Comparison of ENCODE assay signal across 1 cellular context in genomic region chr1:183945432-183946308, GRCh38.
TF ChIP-seq lines count a peak whose summit lies in the region.

No MANE protein-coding gene starts in this region.

TF ChIP-seq in H1, 55 proteins besides CTCF, POLR2A, EP300 and RAD21 (continued from another document):
- TF ChIP-seq EZH2 (IDR thresholded peaks at IDR 0.05; ENCODE audit: low read depth, low read length, severe bottlenecking) (no peak), POU5F1 (IDR thresholded peaks at IDR 0.05; ENCODE audit: low read depth, low read length) (0 out of 2 replicates have a peak, but pooled peaks have one; percentile 50), TCF12 (IDR thresholded peaks at IDR 0.05; ENCODE audit: low read depth, low read length) (peak; percentile 71; the same call in 1 of the 2 replicates), YY1 (IDR thresholded peaks at IDR 0.05; ENCODE audit: low read depth, low read length) (0 out of 2 replicates have a peak, but pooled peaks have one; percentile 8), ASH2L (IDR thresholded peaks at IDR 0.05; ENCODE audit: low read length) (peak; percentile 56), HDAC2 (IDR thresholded peaks at IDR 0.05; ENCODE audit: borderline replicate concordance in 1 of 2, low read depth in 2 of 2, low read length in 2 of 2) (peak in 1 of 2 experiments; percentile 79; a peak in 1 of 4 replicates), NANOG (IDR thresholded peaks at IDR 0.05; ENCODE audit: insufficient read depth, low read depth, low read length, poor library complexity, severe bottlenecking) (peak; percentile 51), KDM4A (IDR thresholded peaks at IDR 0.05; ENCODE audit: low read depth, low read length, severe bottlenecking) (no peak), RXRA (IDR thresholded peaks at IDR 0.05; ENCODE audit: insufficient read depth, low read depth, low read length) (peak; percentile 70; the same call in 1 of the 2 replicates), TAF7 (optimal IDR thresholded peaks at IDR 0.05; ENCODE audit: borderline replicate concordance, low read depth, low read length) (peak; percentile 18)
- TF ChIP-seq, protein P1, sequence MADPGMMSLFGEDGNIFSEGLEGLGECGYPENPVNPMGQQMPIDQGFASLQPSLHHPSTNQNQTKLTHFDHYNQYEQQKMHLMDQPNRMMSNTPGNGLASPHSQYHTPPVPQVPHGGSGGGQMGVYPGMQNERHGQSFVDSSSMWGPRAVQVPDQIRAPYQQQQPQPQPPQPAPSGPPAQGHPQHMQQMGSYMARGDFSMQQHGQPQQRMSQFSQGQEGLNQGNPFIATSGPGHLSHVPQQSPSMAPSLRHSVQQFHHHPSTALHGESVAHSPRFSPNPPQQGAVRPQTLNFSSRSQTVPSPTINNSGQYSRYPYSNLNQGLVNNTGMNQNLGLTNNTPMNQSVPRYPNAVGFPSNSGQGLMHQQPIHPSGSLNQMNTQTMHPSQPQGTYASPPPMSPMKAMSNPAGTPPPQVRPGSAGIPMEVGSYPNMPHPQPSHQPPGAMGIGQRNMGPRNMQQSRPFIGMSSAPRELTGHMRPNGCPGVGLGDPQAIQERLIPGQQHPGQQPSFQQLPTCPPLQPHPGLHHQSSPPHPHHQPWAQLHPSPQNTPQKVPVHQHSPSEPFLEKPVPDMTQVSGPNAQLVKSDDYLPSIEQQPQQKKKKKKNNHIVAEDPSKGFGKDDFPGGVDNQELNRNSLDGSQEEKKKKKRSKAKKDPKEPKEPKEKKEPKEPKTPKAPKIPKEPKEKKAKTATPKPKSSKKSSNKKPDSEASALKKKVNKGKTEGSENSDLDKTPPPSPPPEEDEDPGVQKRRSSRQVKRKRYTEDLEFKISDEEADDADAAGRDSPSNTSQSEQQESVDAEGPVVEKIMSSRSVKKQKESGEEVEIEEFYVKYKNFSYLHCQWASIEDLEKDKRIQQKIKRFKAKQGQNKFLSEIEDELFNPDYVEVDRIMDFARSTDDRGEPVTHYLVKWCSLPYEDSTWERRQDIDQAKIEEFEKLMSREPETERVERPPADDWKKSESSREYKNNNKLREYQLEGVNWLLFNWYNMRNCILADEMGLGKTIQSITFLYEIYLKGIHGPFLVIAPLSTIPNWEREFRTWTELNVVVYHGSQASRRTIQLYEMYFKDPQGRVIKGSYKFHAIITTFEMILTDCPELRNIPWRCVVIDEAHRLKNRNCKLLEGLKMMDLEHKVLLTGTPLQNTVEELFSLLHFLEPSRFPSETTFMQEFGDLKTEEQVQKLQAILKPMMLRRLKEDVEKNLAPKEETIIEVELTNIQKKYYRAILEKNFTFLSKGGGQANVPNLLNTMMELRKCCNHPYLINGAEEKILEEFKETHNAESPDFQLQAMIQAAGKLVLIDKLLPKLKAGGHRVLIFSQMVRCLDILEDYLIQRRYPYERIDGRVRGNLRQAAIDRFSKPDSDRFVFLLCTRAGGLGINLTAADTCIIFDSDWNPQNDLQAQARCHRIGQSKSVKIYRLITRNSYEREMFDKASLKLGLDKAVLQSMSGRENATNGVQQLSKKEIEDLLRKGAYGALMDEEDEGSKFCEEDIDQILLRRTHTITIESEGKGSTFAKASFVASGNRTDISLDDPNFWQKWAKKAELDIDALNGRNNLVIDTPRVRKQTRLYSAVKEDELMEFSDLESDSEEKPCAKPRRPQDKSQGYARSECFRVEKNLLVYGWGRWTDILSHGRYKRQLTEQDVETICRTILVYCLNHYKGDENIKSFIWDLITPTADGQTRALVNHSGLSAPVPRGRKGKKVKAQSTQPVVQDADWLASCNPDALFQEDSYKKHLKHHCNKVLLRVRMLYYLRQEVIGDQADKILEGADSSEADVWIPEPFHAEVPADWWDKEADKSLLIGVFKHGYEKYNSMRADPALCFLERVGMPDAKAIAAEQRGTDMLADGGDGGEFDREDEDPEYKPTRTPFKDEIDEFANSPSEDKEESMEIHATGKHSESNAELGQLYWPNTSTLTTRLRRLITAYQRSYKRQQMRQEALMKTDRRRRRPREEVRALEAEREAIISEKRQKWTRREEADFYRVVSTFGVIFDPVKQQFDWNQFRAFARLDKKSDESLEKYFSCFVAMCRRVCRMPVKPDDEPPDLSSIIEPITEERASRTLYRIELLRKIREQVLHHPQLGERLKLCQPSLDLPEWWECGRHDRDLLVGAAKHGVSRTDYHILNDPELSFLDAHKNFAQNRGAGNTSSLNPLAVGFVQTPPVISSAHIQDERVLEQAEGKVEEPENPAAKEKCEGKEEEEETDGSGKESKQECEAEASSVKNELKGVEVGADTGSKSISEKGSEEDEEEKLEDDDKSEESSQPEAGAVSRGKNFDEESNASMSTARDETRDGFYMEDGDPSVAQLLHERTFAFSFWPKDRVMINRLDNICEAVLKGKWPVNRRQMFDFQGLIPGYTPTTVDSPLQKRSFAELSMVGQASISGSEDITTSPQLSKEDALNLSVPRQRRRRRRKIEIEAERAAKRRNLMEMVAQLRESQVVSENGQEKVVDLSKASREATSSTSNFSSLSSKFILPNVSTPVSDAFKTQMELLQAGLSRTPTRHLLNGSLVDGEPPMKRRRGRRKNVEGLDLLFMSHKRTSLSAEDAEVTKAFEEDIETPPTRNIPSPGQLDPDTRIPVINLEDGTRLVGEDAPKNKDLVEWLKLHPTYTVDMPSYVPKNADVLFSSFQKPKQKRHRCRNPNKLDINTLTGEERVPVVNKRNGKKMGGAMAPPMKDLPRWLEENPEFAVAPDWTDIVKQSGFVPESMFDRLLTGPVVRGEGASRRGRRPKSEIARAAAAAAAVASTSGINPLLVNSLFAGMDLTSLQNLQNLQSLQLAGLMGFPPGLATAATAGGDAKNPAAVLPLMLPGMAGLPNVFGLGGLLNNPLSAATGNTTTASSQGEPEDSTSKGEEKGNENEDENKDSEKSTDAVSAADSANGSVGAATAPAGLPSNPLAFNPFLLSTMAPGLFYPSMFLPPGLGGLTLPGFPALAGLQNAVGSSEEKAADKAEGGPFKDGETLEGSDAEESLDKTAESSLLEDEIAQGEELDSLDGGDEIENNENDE (IDR thresholded peaks at IDR 0.05; ENCODE audit: insufficient replicate concordance, low read length): peak; percentile 38
TF ChIP-seq in H1: peak in this region for 11.
